Comparison of ENCODE assay signal across 19 cellular contexts in the genomic region with DNA sequence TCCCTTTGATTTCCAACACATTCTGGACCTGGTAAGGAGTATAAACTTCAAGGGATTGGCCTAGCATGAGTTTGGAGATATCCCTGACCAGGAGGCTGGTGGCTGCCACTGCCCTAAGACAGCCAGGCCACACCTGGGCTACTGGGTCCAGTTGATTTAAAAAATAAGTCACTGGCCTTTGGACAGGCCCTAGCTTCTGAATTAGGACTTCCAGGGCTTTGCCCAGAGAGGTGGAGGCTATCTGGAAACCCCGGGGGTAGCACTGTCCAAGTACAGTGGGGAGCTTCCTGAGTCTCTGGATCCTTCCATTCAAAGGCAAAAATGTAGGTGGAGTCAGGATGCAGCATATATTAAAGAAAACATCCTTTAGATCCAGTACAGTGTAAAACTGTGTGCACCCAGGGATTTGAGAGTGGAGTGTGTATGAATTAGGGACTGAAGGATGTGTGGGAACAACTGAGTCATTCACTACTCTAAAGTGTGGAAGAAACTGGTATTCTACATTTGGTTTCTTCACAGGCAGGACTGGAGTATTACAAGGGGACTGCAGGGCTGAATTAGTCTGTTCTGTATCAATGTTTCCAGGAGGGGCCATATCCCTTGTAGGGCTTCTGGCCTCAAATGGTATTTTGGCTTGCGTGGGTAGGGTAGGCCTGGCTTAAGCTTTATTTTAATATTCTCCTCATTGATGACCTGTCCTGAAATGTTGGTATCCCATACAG. TPM values are rescaled to one million over a fixed set of nuclear protein-coding genes. Genes with fewer than 3 reads are reported as not detected.
DNase-seq lines count a peak whose midpoint lies in the region; ATAC-seq and TF ChIP-seq lines count a peak whose summit lies in the region.
"Had no signal": no experiment of that assay in that cellular context is flagged by ENCODE, and none has a peak within 500 bp of the region (broad histone marks: within the 10 kb centered on the region; RNA-seq: fewer than 3 reads in every experiment).

No MANE protein-coding gene starts in this region.

- no peaks in the 10 kb centered on the region for H3K36me3 ChIP-seq in esophagus muscularis mucosa
- H3K36me3 ChIP-seq: lower lobe of right lung had no signal

- TF ChIP-seq POLR2A in esophagus muscularis mucosa (IDR thresholded peaks at IDR 0.05; ENCODE audit: low read depth), result no peak

- peaks cover 2% of the 10 kb centered on the region for H3K9me3 Mint-ChIP-seq in activated naive CD4-positive, alpha-beta T cell treated with anti-CD3 and anti-CD28 coated beads, Interleukin-2, amount 50 U/mL, for 24 hours
- H3K9me3 Mint-ChIP-seq in activated CD8-positive, alpha-beta T cell treated with anti-CD3 and anti-CD28 coated beads, Interleukin-2, amount 10 ng/mL, durations not matched to agents 7 days and 5 days (ENCODE audit: insufficient read depth), result peaks cover 21% of the 10 kb centered on the region
- H3K9me3 Mint-ChIP-seq: endodermal cell had no signal

- no peak for ATAC-seq in activated CD8-positive, alpha-beta T cell treated with anti-CD3 and anti-CD28 coated beads, Interleukin-2, amount 10 ng/mL, durations not matched to agents 7 days and 5 days
- ATAC-seq: body of pancreas, lower lobe of right lung, WTC11 had no signal

- POLR2A ChIA-PET in activated CD8-positive, alpha-beta T cell treated with anti-CD3 and anti-CD28 coated beads, Interleukin-2, amount 10 ng/mL, durations not matched to agents 7 days and 5 days (lab: Charles Lee), result no interaction called here

- H3K27me3 Mint-ChIP-seq in activated naive CD4-positive, alpha-beta T cell treated with anti-CD3 and anti-CD28 coated beads, Interleukin-2, amount 50 U/mL, for 24 hours, result no peaks in the 10 kb centered on the region
- H3K27me3 Mint-ChIP-seq in activated CD8-positive, alpha-beta T cell treated with anti-CD3 and anti-CD28 coated beads, Interleukin-2, amount 10 ng/mL, durations not matched to agents 7 days and 5 days (ENCODE audit: low read depth), result no peaks in the 10 kb centered on the region

- no peak for DNase-seq in activated naive CD4-positive, alpha-beta T cell treated with anti-CD3 and anti-CD28 coated beads, Interleukin-2, amount 50 U/mL, for 16 hours
- DNase-seq in activated CD8-positive, alpha-beta T cell treated with anti-CD3 and anti-CD28 coated beads, Interleukin-2, amount 10 ng/mL, durations not matched to agents 7 days and 5 days, result peak; percentile 10
- DNase-seq in esophagus muscularis mucosa (ENCODE audit: extremely low spot score) (peak; percentile 39), 8988T (no peak), SKM-1 (lab: John Stamatoyannopoulos, UW; ENCODE audit: unreplicated experiment) (no peak), mucosa of gallbladder (ENCODE audit: low spot score) (no peak)
- DNase-seq: body of pancreas; endodermal cell; GDM1; Kasumi-1; lower lobe of right lung; NCI-H187; NCI-H526 treated with DMSO at 0.1 percent for 48 hours; nucleus accumbens; SK-N-SH; stimulated activated CD4-positive, alpha-beta T cell treated with anti-CD3 and anti-CD28 coated beads, Interleukin-4, amount 100 ng/mL, for 24 hours; T1000 had no signal

- H3K4me1 ChIP-seq in esophagus muscularis mucosa, result no peaks in the 10 kb centered on the region

- intact Hi-C loops in esophagus muscularis mucosa (cut with DNase I), result no loop called here

- CTCF ChIA-PET in activated CD8-positive, alpha-beta T cell treated with anti-CD3 and anti-CD28 coated beads, Interleukin-2, amount 10 ng/mL, durations not matched to agents 7 days and 5 days (lab: Charles Lee), result no interaction called here

- H3K36me3 Mint-ChIP-seq in activated naive CD4-positive, alpha-beta T cell treated with anti-CD3 and anti-CD28 coated beads, Interleukin-2, amount 50 U/mL, for 24 hours, result peaks cover 3% of the 10 kb centered on the region
- H3K36me3 Mint-ChIP-seq in activated CD8-positive, alpha-beta T cell treated with anti-CD3 and anti-CD28 coated beads, Interleukin-2, amount 10 ng/mL, durations not matched to agents 7 days and 5 days (ENCODE audit: low read depth), result peaks cover 21% of the 10 kb centered on the region
- H3K36me3 Mint-ChIP-seq: WTC11 had no signal

- no peak for TF ChIP-seq CTCF in esophagus muscularis mucosa (IDR thresholded peaks at IDR 0.05)

- H3K9me3 ChIP-seq in esophagus muscularis mucosa, result no peaks in the 10 kb centered on the region
- H3K9me3 ChIP-seq: body of pancreas, lower lobe of right lung, SK-N-SH had no signal

- TF ChIP-seq EP300 in esophagus muscularis mucosa (IDR thresholded peaks at IDR 0.05), result no peak

- H3K4me3 Mint-ChIP-seq in activated naive CD4-positive, alpha-beta T cell treated with anti-CD3 and anti-CD28 coated beads, Interleukin-2, amount 50 U/mL, for 24 hours, result peak overlapping the region; percentile 49
- no peak overlapping the region for H3K4me3 Mint-ChIP-seq in activated CD8-positive, alpha-beta T cell treated with anti-CD3 and anti-CD28 coated beads, Interleukin-2, amount 10 ng/mL, durations not matched to agents 7 days and 5 days
- H3K4me3 Mint-ChIP-seq: endodermal cell, WTC11 had no signal

- H3K27ac ChIP-seq in esophagus muscularis mucosa (replicated peaks in 1 of 4), result no peak overlapping the region
- H3K27ac ChIP-seq: body of pancreas, lower lobe of right lung had no signal

- 73% methylated on average over 2 of the region's 2 CpGs for WGBS in esophagus muscularis mucosa

- peak overlapping the region; percentile 77 for H3K27ac Mint-ChIP-seq in activated naive CD4-positive, alpha-beta T cell treated with anti-CD3 and anti-CD28 coated beads, Interleukin-2, amount 50 U/mL, for 24 hours
- no peak overlapping the region for H3K27ac Mint-ChIP-seq in activated CD8-positive, alpha-beta T cell treated with anti-CD3 and anti-CD28 coated beads, Interleukin-2, amount 10 ng/mL, durations not matched to agents 7 days and 5 days
- H3K27ac Mint-ChIP-seq: endodermal cell, WTC11 had no signal

- H3K4me1 Mint-ChIP-seq in activated naive CD4-positive, alpha-beta T cell treated with anti-CD3 and anti-CD28 coated beads, Interleukin-2, amount 50 U/mL, for 24 hours, result peaks cover 88% of the 10 kb centered on the region
- peaks cover 55% of the 10 kb centered on the region for H3K4me1 Mint-ChIP-seq in activated CD8-positive, alpha-beta T cell treated with anti-CD3 and anti-CD28 coated beads, Interleukin-2, amount 10 ng/mL, durations not matched to agents 7 days and 5 days (ENCODE audit: low read depth)

- H3K4me3 ChIP-seq in esophagus muscularis mucosa, result no peak overlapping the region
- H3K4me3 ChIP-seq: body of pancreas, lower lobe of right lung had no signal

- peaks cover 0 to 32% (median 0%) of the 10 kb centered on the region in 4 donors for H3K27me3 ChIP-seq in esophagus muscularis mucosa
- H3K27me3 ChIP-seq: body of pancreas had no signal

RNA-seq across cellular contexts. Expression of gene FCGBP, which starts 14.8 kb away (rescaled TPM):
- total RNA-seq in activated CD8-positive, alpha-beta T cell treated with anti-CD3 and anti-CD28 coated beads, Interleukin-2, amount 10 ng/mL, durations not matched to agents 7 days and 5 days, result 1 to 10 TPM; 5.8 to 6.2 TPM
- total RNA-seq in esophagus muscularis mucosa (1 to 10 TPM; 2.1 to 8.1 (median 4.4) TPM), mucosa of gallbladder (4,969 TPM)

RNA-seq across cellular contexts. Expression of gene PSMC4, which starts 21.8 kb away (rescaled TPM):
- total RNA-seq in activated CD8-positive, alpha-beta T cell treated with anti-CD3 and anti-CD28 coated beads, Interleukin-2, amount 10 ng/mL, durations not matched to agents 7 days and 5 days, result 100 to 1,000 TPM; 120 to 121 TPM
- total RNA-seq in esophagus muscularis mucosa (10 to 100 TPM; 68.9 to 91.4 (median 89.2) TPM), mucosa of gallbladder (91.1 TPM)

RNA-seq across cellular contexts. Expression of gene ZNF546, which starts 47.7 kb away (rescaled TPM):
- total RNA-seq in activated CD8-positive, alpha-beta T cell treated with anti-CD3 and anti-CD28 coated beads, Interleukin-2, amount 10 ng/mL, durations not matched to agents 7 days and 5 days, result 1 to 10 TPM; 4.9 to 5.2 TPM
- total RNA-seq in esophagus muscularis mucosa, result 1 to 10 TPM; 3.6 to 8.5 (median 5.5) TPM
- 7.0 TPM for total RNA-seq in mucosa of gallbladder

Comparison
In these comparisons a context has a peak if more than half of its experiments do, and no peak if none do; other contexts are left out.
1. DNase-seq: peak in activated CD8-positive, alpha-beta T cell treated with anti-CD3 and anti-CD28 coated beads, Interleukin-2, amount 10 ng/mL, durations not matched to agents 7 days and 5 days (single experiment) and esophagus muscularis mucosa (single experiment); none in activated naive CD4-positive, alpha-beta T cell treated with anti-CD3 and anti-CD28 coated beads, Interleukin-2, amount 50 U/mL, for 16 hours (single experiment), 8988T (single experiment), SKM-1 (single experiment) and mucosa of gallbladder (single experiment).
2. RNA of gene FCGBP, which starts 14.8 kb away (total RNA-seq): 4,969 TPM in mucosa of gallbladder (single experiment); 5.8 to 6.2 TPM in activated CD8-positive, alpha-beta T cell treated with anti-CD3 and anti-CD28 coated beads, Interleukin-2, amount 10 ng/mL, durations not matched to agents 7 days and 5 days and 2.1 to 8.1 TPM in esophagus muscularis mucosa; every median in the first group is over 100 times any median in the second.